18 cellular contexts compared by ENCODE assay signal in genomic region chr22:24566899-24567511, GRCh38. TPM values are rescaled to one million over a fixed set of nuclear protein-coding genes. Genes with fewer than 3 reads are reported as not detected.
A peak's percentile ranks its signal among the peaks of the same experiment; 100 is the strongest.
DNase-seq lines count a peak whose midpoint lies in the region; ATAC-seq and TF ChIP-seq lines count a peak whose summit lies in the region.
"Had no signal": no experiment of that assay in that cellular context is flagged by ENCODE, and none has a peak within 500 bp of the region (broad histone marks: within the 10 kb centered on the region; RNA-seq: fewer than 3 reads in every experiment).

No MANE protein-coding gene starts in this region.

- CTCF ChIA-PET in activated CD4-positive, alpha-beta T cell treated with anti-CD3 and anti-CD28 coated beads for 36 hours (lab: Charles Lee), result no interaction called here
- CTCF ChIA-PET in Caco-2 (lab: Charles Lee), result interaction anchor here (0.6 kb wide), 2 partner anchors 12 to 58 kb away, joined by 4 to 5 read pairs; no protein-coding TSS in a partner anchor

- H3K27me3 ChIP-seq in Caco-2 (replicated peaks; ENCODE audit: control insufficient read depth, insufficient read depth, low read length), result no peaks in the 10 kb centered on the region
- H3K27me3 ChIP-seq: spleen, transverse colon had no signal

- no peak for ATAC-seq in activated CD4-positive, alpha-beta T cell treated with anti-CD3 and anti-CD28 coated beads for 36 hours
- ATAC-seq in GM18873 (IDR thresholded peaks at IDR 0.05; ENCODE audit: low FRiP score, unreplicated experiment), result no peak
- ATAC-seq: Right ventricle myocardium inferior; stimulated activated memory B cell treated with anti-CD40 and anti-IgM and Interleukin-4, amounts not matched to agents 10 μg/mL and 1 μg/mL and 100 μg/mL, for 72 hours had no signal

- TF ChIP-seq CTCF in Caco-2 (IDR thresholded peaks at IDR 0.05; ENCODE audit: insufficient read depth in 1 of 2, low read depth in 1 of 2, low read length in 1 of 2, severe bottlenecking in 1 of 2, unreplicated experiment in 1 of 2) (no peak), choroid plexus epithelial cell (conservative IDR thresholded peaks at IDR 0.05; ENCODE audit: low read depth, low read length) (no peak)

- H3K4me1 ChIP-seq in Caco-2, result peaks cover 16% of the 10 kb centered on the region; the same call in 1 of the 2 replicates

- peaks cover 43% of the 10 kb centered on the region for H3K36me3 Mint-ChIP-seq in activated CD4-positive, alpha-beta T cell treated with anti-CD3 and anti-CD28 coated beads for 36 hours (ENCODE audit: low read depth)
- H3K36me3 Mint-ChIP-seq in Caco-2 (ENCODE audit: insufficient read depth, unreplicated experiment), result peaks cover 91% of the 10 kb centered on the region

- H3K4me3 ChIP-seq in Caco-2 (ENCODE audit: low read depth, low read length), result no peak overlapping the region
- H3K4me3 ChIP-seq in choroid plexus epithelial cell (ENCODE audit: low read depth, low read length), result no peak overlapping the region
- H3K4me3 ChIP-seq: spleen, transverse colon had no signal

- peak overlapping the region; percentile 43 for H3K27ac Mint-ChIP-seq in activated CD4-positive, alpha-beta T cell treated with anti-CD3 and anti-CD28 coated beads for 36 hours
- peak overlapping the region; percentile 21 for H3K27ac Mint-ChIP-seq in Caco-2 (ENCODE audit: unreplicated experiment)
- H3K27ac Mint-ChIP-seq: stimulated activated memory B cell treated with anti-CD40 and anti-IgM and Interleukin-4, amounts not matched to agents 10 μg/mL and 1 μg/mL and 100 μg/mL, for 72 hours had no signal

- BruUV-seq in Caco-2 (replicated peaks; lab: Mats Ljungman, UMichigan), result no TSS peak

- no peaks in the 10 kb centered on the region for H3K27me3 Mint-ChIP-seq in activated CD4-positive, alpha-beta T cell treated with anti-CD3 and anti-CD28 coated beads for 36 hours
- no peaks in the 10 kb centered on the region for H3K27me3 Mint-ChIP-seq in Caco-2 (ENCODE audit: insufficient read depth, unreplicated experiment)
- H3K27me3 Mint-ChIP-seq: stimulated activated memory B cell treated with anti-CD40 and anti-IgM and Interleukin-4, amounts not matched to agents 10 μg/mL and 1 μg/mL and 100 μg/mL, for 72 hours had no signal

- H3K9me3 Mint-ChIP-seq in activated CD4-positive, alpha-beta T cell treated with anti-CD3 and anti-CD28 coated beads for 36 hours (ENCODE audit: low read depth), result no peaks in the 10 kb centered on the region
- H3K9me3 Mint-ChIP-seq in Caco-2 (ENCODE audit: unreplicated experiment), result no peaks in the 10 kb centered on the region
- H3K9me3 Mint-ChIP-seq: stimulated activated memory B cell treated with anti-CD40 and anti-IgM and Interleukin-4, amounts not matched to agents 10 μg/mL and 1 μg/mL and 100 μg/mL, for 72 hours had no signal

- intact Hi-C loops in activated CD4-positive, alpha-beta T cell treated with anti-CD3 and anti-CD28 coated beads for 36 hours (cut with DNase I, micrococcal nuclease), result no loop called here
- intact Hi-C loops in Caco-2 (cut with micrococcal nuclease; ENCODE audit: unreplicated experiment), result no loop called here
- intact Hi-C loops in posterior vena cava (cut with DNase I), result no loop called here

- no peak overlapping the region for H3K4me3 Mint-ChIP-seq in activated CD4-positive, alpha-beta T cell treated with anti-CD3 and anti-CD28 coated beads for 36 hours
- peak overlapping the region; percentile 22 for H3K4me3 Mint-ChIP-seq in Caco-2 (ENCODE audit: unreplicated experiment)
- H3K4me3 Mint-ChIP-seq: stimulated activated memory B cell treated with anti-CD40 and anti-IgM and Interleukin-4, amounts not matched to agents 10 μg/mL and 1 μg/mL and 100 μg/mL, for 72 hours had no signal

- H3K36me3 ChIP-seq in Caco-2 (ENCODE audit: control insufficient read depth, insufficient read depth, low read length), result peaks cover 7% of the 10 kb centered on the region

- no peak for DNase-seq in activated CD4-positive, alpha-beta T cell treated with anti-CD3 and anti-CD28 coated beads for 36 hours
- no peak for DNase-seq in activated CD4-positive, alpha-beta T cell treated with anti-CD3 and anti-CD28 coated beads, Interleukin-2, amount 50 U/mL, for 1 hour
- no peak for DNase-seq in Caco-2
- peak; percentile 46 for DNase-seq in choroid plexus epithelial cell (ENCODE audit: low read depth)
- DNase-seq in posterior vena cava (ENCODE audit: low spot score), result peak; percentile 25
- no peak for DNase-seq in central memory CD4-positive, alpha-beta T cell
- DNase-seq in MV-4-11 (lab: John Stamatoyannopoulos, UW), result no peak
- DNase-seq: activated effector memory CD4-positive, alpha-beta T cell treated with Interleukin-2 at 50 U/mL for 16 hours; C1 segment of cervical spinal cord; DMS53; foreskin melanocyte; NCI-H226; spleen; T-helper 1 cell; transverse colon had no signal

- H3K4me1 Mint-ChIP-seq in activated CD4-positive, alpha-beta T cell treated with anti-CD3 and anti-CD28 coated beads for 36 hours, result peaks cover 27% of the 10 kb centered on the region
- H3K4me1 Mint-ChIP-seq in Caco-2 (ENCODE audit: low read depth, unreplicated experiment), result peaks cover 14% of the 10 kb centered on the region

- H3K9me3 ChIP-seq in Caco-2, result no peaks in the 10 kb centered on the region
- H3K9me3 ChIP-seq: spleen, transverse colon had no signal

- POLR2A ChIA-PET in activated CD4-positive, alpha-beta T cell treated with anti-CD3 and anti-CD28 coated beads for 36 hours (lab: Charles Lee), result no interaction called here
- POLR2A ChIA-PET in Caco-2 (lab: Charles Lee), result no interaction called here

RNA-seq across cellular contexts. Expression of gene SNRPD3, which starts 11.2 kb away (rescaled TPM):
- 100 to 1,000 TPM; 156 to 232 TPM for total RNA-seq in activated CD4-positive, alpha-beta T cell treated with anti-CD3 and anti-CD28 coated beads for 36 hours
- total RNA-seq in Caco-2 (2022) (202 and 217 TPM in 2 replicates), posterior vena cava (10 to 100 TPM; 42.5 to 54.0 TPM)

RNA-seq across cellular contexts. Expression of gene GUCD1, which starts 12.1 kb away (rescaled TPM):
- 100 to 1,000 TPM; 109 to 124 TPM for total RNA-seq in activated CD4-positive, alpha-beta T cell treated with anti-CD3 and anti-CD28 coated beads for 36 hours
- total RNA-seq in Caco-2 (2022), result 120 and 127 TPM in 2 replicates
- 10 to 100 TPM; 73.5 to 82.1 TPM for total RNA-seq in posterior vena cava

RNA-seq across cellular contexts. Expression of gene LRRC75B, which starts 25.9 kb away (rescaled TPM):
- under 1 TPM; 0.56 to 0.98 TPM for total RNA-seq in activated CD4-positive, alpha-beta T cell treated with anti-CD3 and anti-CD28 coated beads for 36 hours
- 18.6 and 20.4 TPM in 2 replicates for total RNA-seq in Caco-2 (2022)
- total RNA-seq in posterior vena cava, result 1 to 10 TPM; 6.6 to 9.3 TPM

RNA-seq across cellular contexts. Expression of gene GGT1, which starts 36.0 kb away (rescaled TPM):
- total RNA-seq in activated CD4-positive, alpha-beta T cell treated with anti-CD3 and anti-CD28 coated beads for 36 hours, result 10 to 100 TPM; 32.4 to 34.9 TPM
- total RNA-seq in Caco-2 (2022), result 9.4 and 12.4 TPM in 2 replicates
- total RNA-seq in posterior vena cava, result 1 to 10 TPM; 5.1 to 6.3 TPM

Comparison
In these comparisons a context has a peak if more than half of its experiments do, and no peak if none do; other contexts are left out.
1. DNase-seq: peak in choroid plexus epithelial cell (single experiment) and posterior vena cava (single experiment); none in activated CD4-positive, alpha-beta T cell treated with anti-CD3 and anti-CD28 coated beads for 36 hours (single experiment), activated CD4-positive, alpha-beta T cell treated with anti-CD3 and anti-CD28 coated beads, Interleukin-2, amount 50 U/mL, for 1 hour (single experiment), Caco-2 (0 of 2), central memory CD4-positive, alpha-beta T cell (single experiment) and MV-4-11 (single experiment).